ENCODE assay signal across 8 cellular contexts in genomic region chr6:2209226-2209809, GRCh38. TPM values are rescaled to one million over a fixed set of nuclear protein-coding genes. Genes with fewer than 3 reads are reported as not detected.
DNase-seq lines count a peak whose midpoint lies in the region; ATAC-seq and TF ChIP-seq lines count a peak whose summit lies in the region.

No MANE protein-coding gene starts in this region.

- no peak overlapping the region for H2AFZ ChIP-seq in neuronal stem cell (ENCODE audit: low read length)

- intact Hi-C loops in CD4-positive, alpha-beta T cell (cut with DNase I, micrococcal nuclease): no loop called here
- intact Hi-C loops in colonic mucosa (cut with DNase I): loop anchor here (5.0 kb wide), 1 partner anchor 143 kb away; no protein-coding TSS in a partner anchor

- no peak overlapping the region for H2BK5ac ChIP-seq in neuronal stem cell (ENCODE audit: low read length)

- no peaks in the 10 kb centered on the region for H3K27me3 ChIP-seq in CD4-positive, alpha-beta T cell (ENCODE audit: control insufficient read depth, insufficient read depth, low read length)
- H3K27me3 ChIP-seq in colonic mucosa (no peaks in the 10 kb centered on the region), neuronal stem cell (ENCODE audit: control insufficient read depth in 3 of 3, insufficient read depth in 3 of 3, low read depth in 1 of 3, low read length in 3 of 3) (no peaks in the 10 kb centered on the region)

- H3K4ac ChIP-seq in neuronal stem cell (ENCODE audit: low read length): no peak overlapping the region

- peak; percentile 32 for ATAC-seq in CD4-positive, alpha-beta T cell (ENCODE audit: poor library complexity)
- peak; percentile 60 for ATAC-seq in GM19025 (IDR thresholded peaks at IDR 0.05; ENCODE audit: low read depth, unreplicated experiment)

- no peaks in the 10 kb centered on the region for H3K9me3 ChIP-seq in CD4-positive, alpha-beta T cell (ENCODE audit: control insufficient read depth, low read length)
- no peaks in the 10 kb centered on the region for H3K9me3 ChIP-seq in colonic mucosa
- peaks cover 0 to 4% of the 10 kb centered on the region in 2 donors for H3K9me3 ChIP-seq in neuronal stem cell (replicated peaks in 1 of 2; ENCODE audit: control insufficient read depth in 2 of 2, insufficient read depth in 1 of 2, low read depth in 1 of 2, low read length in 2 of 2)

- H2AK5ac ChIP-seq in neuronal stem cell (ENCODE audit: low read depth, low read length): no peak overlapping the region

- WGBS in neuronal stem cell (ENCODE audit: extremely low coverage in 2 of 2, insufficient read length in 2 of 2, insufficient replicate concordance in 1 of 2), 2 donors: no CpG with 5 or more reads among the region's 6 CpGs

- DNase-seq in CD4-positive, alpha-beta T cell: peak in 5 of 10 experiments; percentile 2 to 4 (median 3)
- DNase-seq in HPDE6-E6E7 (ENCODE audit: extremely low spot score) (peak; percentile 51), SHP77 treated with DMSO at 0.1 percent for 48 hours (lab: John Stamatoyannopoulos, UW) (peak; percentile 71), colonic mucosa (peak; percentile 70), neuronal stem cell (ENCODE audit: low spot score) (peak; percentile 23), AG08396 (ENCODE audit: low spot score) (no peak), 8988T (no peak)

- H3K4me2 ChIP-seq in neuronal stem cell (ENCODE audit: insufficient read depth, low read length, poor library complexity, severe bottlenecking): no peak overlapping the region

- POLR2A ChIA-PET in CD4-positive, alpha-beta T cell (lab: Charles Lee): no interaction called here

- no peak overlapping the region for H3K4me3 ChIP-seq in colonic mucosa
- H3K4me3 ChIP-seq in neuronal stem cell (ENCODE audit: low read length in 2 of 2): no peak overlapping the region

- H3K14ac ChIP-seq in neuronal stem cell (ENCODE audit: low read length): no peak overlapping the region

- no peaks in the 10 kb centered on the region for H3K27me3 Mint-ChIP-seq in CD4-positive, alpha-beta T cell

- CTCF ChIA-PET in CD4-positive, alpha-beta T cell (lab: Charles Lee): interaction anchor here (0.6 to 1.5 kb wide), 3 partner anchors 17 to 712 kb away, joined by 3 to 4 read pairs (median 3); no protein-coding TSS in a partner anchor

- no peak overlapping the region for H2BK15ac ChIP-seq in neuronal stem cell (ENCODE audit: low read length)

- no peaks in the 10 kb centered on the region for H3K4me1 Mint-ChIP-seq in CD4-positive, alpha-beta T cell (ENCODE audit: low read depth)

- H3K27ac ChIP-seq in CD4-positive, alpha-beta T cell (ENCODE audit: low read depth, low read length): no peak overlapping the region
- H3K27ac ChIP-seq in colonic mucosa (no peak overlapping the region), neuronal stem cell (replicated peaks; ENCODE audit: low read length) (no peak overlapping the region)

- H3K36me3 ChIP-seq in colonic mucosa: no peaks in the 10 kb centered on the region
- H3K36me3 ChIP-seq in neuronal stem cell (replicated peaks in 1 of 2; ENCODE audit: control insufficient read depth in 2 of 2, insufficient read depth in 2 of 2, low read length in 2 of 2): no peaks in the 10 kb centered on the region

- no peak overlapping the region for H2BK120ac ChIP-seq in neuronal stem cell (ENCODE audit: low read depth, low read length)

- H3K79me1 ChIP-seq in neuronal stem cell (ENCODE audit: low read depth, low read length): no peaks in the 10 kb centered on the region

- no peaks in the 10 kb centered on the region for H3K9me3 Mint-ChIP-seq in CD4-positive, alpha-beta T cell

- no peak overlapping the region for H4K8ac ChIP-seq in neuronal stem cell (ENCODE audit: low read depth, low read length)

- no peak overlapping the region for H3K4me3 Mint-ChIP-seq in CD4-positive, alpha-beta T cell

- TF ChIP-seq CTCF in CD4-positive, alpha-beta T cell (IDR thresholded peaks at IDR 0.05): no peak
- TF ChIP-seq CTCF in colonic mucosa (IDR thresholded peaks at IDR 0.05): peak; percentile 43

- H3K9ac ChIP-seq in colonic mucosa (ENCODE audit: low read depth in 2 of 2, low read length in 2 of 2): no peak overlapping the region
- H3K9ac ChIP-seq in neuronal stem cell (ENCODE audit: low read depth, low read length, poor library complexity): no peak overlapping the region

- H3K4me1 ChIP-seq in colonic mucosa (no peaks in the 10 kb centered on the region), neuronal stem cell (ENCODE audit: control insufficient read depth in 2 of 2, insufficient read depth in 1 of 2, low read depth in 1 of 2, low read length in 2 of 2) (no peaks in the 10 kb centered on the region)

- H4K91ac ChIP-seq in neuronal stem cell (ENCODE audit: low read depth, low read length, poor library complexity): no peak overlapping the region

- H2BK12ac ChIP-seq in neuronal stem cell (ENCODE audit: low read length): no peak overlapping the region

- no peak overlapping the region for H3K23ac ChIP-seq in neuronal stem cell (ENCODE audit: low read depth, low read length, poor library complexity)

- H3K27ac Mint-ChIP-seq in CD4-positive, alpha-beta T cell: no peak overlapping the region

- H3K18ac ChIP-seq in neuronal stem cell (ENCODE audit: low read length): no peak overlapping the region

- no peaks in the 10 kb centered on the region for H3K36me3 Mint-ChIP-seq in CD4-positive, alpha-beta T cell (ENCODE audit: low read depth)

RNA-seq across cellular contexts. Expression of gene GMDS, which starts 36.1 kb away (rescaled TPM):
- 10 to 100 TPM; 13.9 to 16.4 TPM for total RNA-seq in CD4-positive, alpha-beta T cell
- 100 to 1,000 TPM; 247 to 272 TPM for total RNA-seq in colonic mucosa
- 11.6 TPM for polyA plus RNA-seq in neuronal stem cell (2013, experiment 1 of 2)
- polyA plus RNA-seq in neuronal stem cell (2013, experiment 2 of 2): 12.4 TPM

Comparison
In these comparisons a context has a peak if more than half of its experiments do, and no peak if none do; other contexts are left out.
1. DNase-seq: peak in HPDE6-E6E7 (single experiment), SHP77 treated with DMSO at 0.1 percent for 48 hours (single experiment), colonic mucosa (single experiment) and neuronal stem cell (single experiment); none in AG08396 (single experiment) and 8988T (single experiment).
2. RNA of gene GMDS, which starts 36.1 kb away (total RNA-seq): 247 to 272 TPM in colonic mucosa; 13.9 to 16.4 TPM in CD4-positive, alpha-beta T cell; every median in the first group is over 10 times any median in the second.